In genomic region chr11:130421199-130421585, GRCh38 we compare ENCODE assay signal across 23 cellular contexts. TPM values are rescaled to one million over a fixed set of nuclear protein-coding genes. Genes with fewer than 3 reads are reported as not detected.
"Had no signal": no experiment of that assay in that cellular context is flagged by ENCODE, and none has a peak within 500 bp of the region (broad histone marks: within the 10 kb centered on the region; RNA-seq: fewer than 3 reads in every experiment).

No MANE protein-coding gene starts in this region.

- H3K9me3 Mint-ChIP-seq: activated CD4-positive, alpha-beta T cell treated with anti-CD3 and anti-CD28 coated beads, Interleukin-2, amount 10 ng/mL, durations not matched to agents 24 days and 14 days; activated naive CD4-positive, alpha-beta T cell treated with anti-CD3 and anti-CD28 coated beads, Interleukin-2, amount 50 U/mL, for 24 hours; activated T-cell treated with anti-CD3 and anti-CD28 coated beads, Interleukin-2, amount 50 U/mL, for 72 hours; dendritic cell treated with granulocyte-macrophage colony-stimulating factor and Interleukin-4, amounts not matched to agents 40 ng/mL and 50 ng/mL, for 4 days; effector memory CD8-positive, alpha-beta T cell; naive thymus-derived CD8-positive, alpha-beta T cell; stimulated activated memory B cell treated with anti-CD40 and anti-IgM and Interleukin-4, amounts not matched to agents 10 μg/mL and 1 μg/mL and 100 μg/mL, for 72 hours had no signal

- H3K4me1 Mint-ChIP-seq: activated CD4-positive, alpha-beta T cell treated with anti-CD3 and anti-CD28 coated beads, Interleukin-2, amount 10 ng/mL, durations not matched to agents 24 days and 14 days; activated naive CD4-positive, alpha-beta T cell treated with anti-CD3 and anti-CD28 coated beads, Interleukin-2, amount 50 U/mL, for 24 hours; stimulated activated memory B cell treated with anti-CD40 and anti-IgM and Interleukin-4, amounts not matched to agents 10 μg/mL and 1 μg/mL and 100 μg/mL, for 72 hours had no signal

- ATAC-seq: activated CD8-positive, alpha-beta T cell treated with anti-CD3 and anti-CD28 coated beads, Interleukin-2, amount 10 ng/mL, durations not matched to agents 7 days and 5 days; activated T-cell treated with anti-CD3 and anti-CD28 coated beads, Interleukin-2, amount 50 U/mL, for 72 hours; effector memory CD8-positive, alpha-beta T cell; gastrocnemius medialis; naive thymus-derived CD8-positive, alpha-beta T cell; SK-N-SH treated with all-trans-retinoic acid at 6 μM for 48 hours; stimulated activated memory B cell treated with anti-CD40 and anti-IgM and Interleukin-4, amounts not matched to agents 10 μg/mL and 1 μg/mL and 100 μg/mL, for 72 hours had no signal

- H3K36me3 ChIP-seq: ascending aorta, gastrocnemius medialis, heart left ventricle, neutrophil, pancreas, right lobe of liver, uterus had no signal

- H3K4me3 Mint-ChIP-seq: activated CD4-positive, alpha-beta T cell treated with anti-CD3 and anti-CD28 coated beads, Interleukin-2, amount 10 ng/mL, durations not matched to agents 24 days and 14 days; activated CD8-positive, alpha-beta T cell treated with anti-CD3 and anti-CD28 coated beads, Interleukin-2, amount 10 ng/mL, durations not matched to agents 7 days and 5 days; activated naive CD4-positive, alpha-beta T cell treated with anti-CD3 and anti-CD28 coated beads, Interleukin-2, amount 50 U/mL, for 24 hours; activated T-cell treated with anti-CD3 and anti-CD28 coated beads, Interleukin-2, amount 50 U/mL, for 72 hours; dendritic cell treated with granulocyte-macrophage colony-stimulating factor and Interleukin-4, amounts not matched to agents 40 ng/mL and 50 ng/mL, for 4 days; effector memory CD8-positive, alpha-beta T cell; naive thymus-derived CD8-positive, alpha-beta T cell; stimulated activated memory B cell treated with anti-CD40 and anti-IgM and Interleukin-4, amounts not matched to agents 10 μg/mL and 1 μg/mL and 100 μg/mL, for 72 hours had no signal

- H3K4me2 ChIP-seq: smooth muscle cell had no signal

- H3K27me3 ChIP-seq: ascending aorta, pancreas, uterus had no signal

- FAIRE-seq: kidney, pancreas had no signal

- H3K9me3 ChIP-seq: ascending aorta, gastrocnemius medialis, heart left ventricle, neutrophil, pancreas, right lobe of liver, uterus had no signal

- DNase-seq: activated CD4-positive, alpha-beta T cell treated with anti-CD3 and anti-CD28 coated beads, Interleukin-2, amount 10 ng/mL, durations not matched to agents 24 days and 14 days; activated CD8-positive, alpha-beta memory T cell treated with anti-CD3 and anti-CD28 coated beads, Interleukin-2, amount 50 U/mL, for 4 hours; activated CD8-positive, alpha-beta T cell treated with anti-CD3 and anti-CD28 coated beads, Interleukin-2, amount 10 ng/mL, durations not matched to agents 7 days and 5 days; activated gamma-delta T cell; activated T-cell treated with anti-CD3 and anti-CD28 coated beads, Interleukin-2, amount 50 U/mL, for 72 hours; effector memory CD8-positive, alpha-beta T cell; gastrocnemius medialis; kidney; naive thymus-derived CD8-positive, alpha-beta T cell; pancreas; right lobe of liver; stimulated activated CD4-positive, alpha-beta T cell treated with anti-CD3 and anti-CD28 coated beads, Interleukin-4, amount 100 ng/mL, for 24 hours; T-helper 1 cell; T-helper 9 cell had no signal

- H3K36me3 Mint-ChIP-seq: activated naive CD4-positive, alpha-beta T cell treated with anti-CD3 and anti-CD28 coated beads, Interleukin-2, amount 50 U/mL, for 24 hours; naive thymus-derived CD8-positive, alpha-beta T cell; stimulated activated memory B cell treated with anti-CD40 and anti-IgM and Interleukin-4, amounts not matched to agents 10 μg/mL and 1 μg/mL and 100 μg/mL, for 72 hours had no signal

- H3K27ac ChIP-seq: gastrocnemius medialis, neutrophil, pancreas, right lobe of liver, uterus had no signal

- H3K27ac Mint-ChIP-seq: activated CD4-positive, alpha-beta T cell treated with anti-CD3 and anti-CD28 coated beads, Interleukin-2, amount 10 ng/mL, durations not matched to agents 24 days and 14 days; activated CD8-positive, alpha-beta T cell treated with anti-CD3 and anti-CD28 coated beads, Interleukin-2, amount 10 ng/mL, durations not matched to agents 7 days and 5 days; activated naive CD4-positive, alpha-beta T cell treated with anti-CD3 and anti-CD28 coated beads, Interleukin-2, amount 50 U/mL, for 24 hours; activated T-cell treated with anti-CD3 and anti-CD28 coated beads, Interleukin-2, amount 50 U/mL, for 72 hours; dendritic cell treated with granulocyte-macrophage colony-stimulating factor and Interleukin-4, amounts not matched to agents 40 ng/mL and 50 ng/mL, for 4 days; stimulated activated memory B cell treated with anti-CD40 and anti-IgM and Interleukin-4, amounts not matched to agents 10 μg/mL and 1 μg/mL and 100 μg/mL, for 72 hours had no signal

- H3K4me3 ChIP-seq: ascending aorta, gastrocnemius medialis, heart left ventricle, pancreas, right lobe of liver, smooth muscle cell, uterus had no signal

- H3K4me1 ChIP-seq: pancreas, uterus had no signal

RNA-seq across cellular contexts. Expression of gene ADAMTS8, which starts 7.2 kb away (rescaled TPM):
- total RNA-seq: activated CD4-positive, alpha-beta T cell treated with anti-CD3 and anti-CD28 coated beads, Interleukin-2, amount 10 ng/mL, durations not matched to agents 24 days and 14 days; activated CD8-positive, alpha-beta T cell treated with anti-CD3 and anti-CD28 coated beads, Interleukin-2, amount 10 ng/mL, durations not matched to agents 7 days and 5 days; activated T-cell treated with anti-CD3 and anti-CD28 coated beads, Interleukin-2, amount 50 U/mL, for 72 hours; naive thymus-derived CD8-positive, alpha-beta T cell; smooth muscle cell had no signal
- polyA plus RNA-seq: naive thymus-derived CD8-positive, alpha-beta T cell; smooth muscle cell had no signal

RNA-seq across cellular contexts. Expression of gene ADAMTS15, which starts 27.3 kb away (rescaled TPM):
- polyA plus RNA-seq: naive thymus-derived CD8-positive, alpha-beta T cell had no signal
